In the genomic region with DNA sequence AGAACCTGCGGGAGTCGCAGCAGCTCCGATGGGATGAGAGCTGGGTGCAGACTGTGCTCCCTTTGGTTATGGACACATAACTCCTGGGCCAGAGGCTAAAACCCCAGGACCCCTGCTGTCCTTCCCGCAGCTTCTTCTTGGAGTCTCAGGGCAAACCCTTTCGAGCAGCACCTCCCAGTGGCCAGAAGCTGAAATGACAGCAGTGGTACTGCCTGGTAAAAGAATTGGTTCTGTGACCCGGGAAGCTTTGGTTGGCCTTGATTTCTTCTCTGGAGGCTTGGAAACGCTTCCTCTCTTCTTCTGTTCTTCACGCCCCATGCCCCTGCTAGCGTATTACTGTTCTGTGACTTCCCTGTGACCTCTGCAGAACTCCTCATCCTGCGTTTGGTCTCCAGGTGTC, we compare ENCODE assay signal across 8 cellular contexts. TPM values are rescaled to one million over a fixed set of nuclear protein-coding genes. Genes with fewer than 3 reads are reported as not detected.
A peak's percentile ranks its signal among the peaks of the same experiment; 100 is the strongest.
DNase-seq lines count a peak whose midpoint lies in the region; ATAC-seq and TF ChIP-seq lines count a peak whose summit lies in the region.
"Not testable (repeated sequence)": the region's sequence is repeated elsewhere in the genome, so short reads cannot be mapped to it uniquely, and the experiment has no call there.

No MANE protein-coding gene starts in this region.

- H3K9me3 Mint-ChIP-seq in activated CD8-positive, alpha-beta T cell treated with anti-CD3 and anti-CD28 coated beads for 36 hours; osteocyte (ENCODE audit: unreplicated experiment); stimulated activated naive CD8-positive, alpha-beta T cell treated with anti-CD3 and anti-CD28 coated beads, Interleukin-15, amount 100 ng/mL, for 72 hours: not testable (repeated sequence)

- CTCF ChIA-PET in PC-3 (lab: Charles Lee): not testable (repeated sequence)
- CTCF ChIA-PET in activated CD8-positive, alpha-beta T cell treated with anti-CD3 and anti-CD28 coated beads for 36 hours (lab: Charles Lee): interaction anchor here (0.7 to 3.3 kb wide), 4 partner anchors 11 to 50 kb away, joined by 3 to 29 read pairs (median 5); a partner anchor contains a TSS
- CTCF ChIA-PET in mammary epithelial cell (lab: Charles Lee; ENCODE audit: low non-redundant PET): interaction anchor here (0.6 to 0.7 kb wide), 2 partner anchors 13 to 123 kb away, joined by 3 to 18 read pairs; no protein-coding TSS in a partner anchor

- TF ChIP-seq CTCF in PC-3 (conservative IDR thresholded peaks at IDR 0.05; ENCODE audit: low read depth, low read length) (peak; percentile 44), mammary epithelial cell (conservative IDR thresholded peaks at IDR 0.05 in 1 of 2, IDR thresholded peaks at IDR 0.05 in 1 of 2; ENCODE audit: extremely low read depth in 1 of 2, insufficient read depth in 1 of 2, low read depth in 1 of 2, low read length in 2 of 2) (peak; percentile 56 to 61), heart right ventricle (IDR thresholded peaks at IDR 0.05) (peak; percentile 27 to 68 (median 60)), osteocyte (IDR thresholded peaks at IDR 0.05) (peak; percentile 63)
- TF ChIP-seq CTCF in activated CD8-positive, alpha-beta T cell treated with anti-CD3 and anti-CD28 coated beads for 36 hours (IDR thresholded peaks at IDR 0.05): peak; percentile 68

- H3K9me3 ChIP-seq in PC-3 (ENCODE audit: low read length); mammary epithelial cell (replicated peaks; ENCODE audit: insufficient read depth, low read length); heart right ventricle: not testable (repeated sequence)

- not testable (repeated sequence) for H3K4me1 Mint-ChIP-seq in activated CD8-positive, alpha-beta T cell treated with anti-CD3 and anti-CD28 coated beads for 36 hours (ENCODE audit: low read depth); osteocyte (ENCODE audit: unreplicated experiment); stimulated activated naive CD8-positive, alpha-beta T cell treated with anti-CD3 and anti-CD28 coated beads, Interleukin-15, amount 100 ng/mL, for 72 hours

- 51% methylated on average over 6 of the region's 10 CpGs for WGBS in mammary epithelial cell (ENCODE audit: low coverage, missing lambda C conversion rate)
- WGBS in heart right ventricle, 2 donors: 64 to 66% methylated on average over 10 of the region's 10 CpGs

- DNase-seq in Caki2 (ENCODE audit: low read depth) (peak; percentile 27), PC-3 (peak; percentile 58), mammary epithelial cell (peak; percentile 12), heart right ventricle (peak; percentile 26 to 39)
- DNase-seq in Jurkat, Clone E6-1 (ENCODE audit: low read depth, low spot score): peak; percentile 70
- peak; percentile 75 for DNase-seq in activated CD8-positive, alpha-beta T cell treated with anti-CD3 and anti-CD28 coated beads for 36 hours
- not testable (repeated sequence) for DNase-seq in osteocyte (ENCODE audit: extremely low spot score, unreplicated experiment)
- DNase-seq in stimulated activated naive CD8-positive, alpha-beta T cell treated with anti-CD3 and anti-CD28 coated beads, Interleukin-15, amount 100 ng/mL, for 72 hours: peak; percentile 50 to 55

- POLR2A ChIA-PET in PC-3 (lab: Charles Lee; ENCODE audit: unreplicated experiment): not testable (repeated sequence)
- POLR2A ChIA-PET in activated CD8-positive, alpha-beta T cell treated with anti-CD3 and anti-CD28 coated beads for 36 hours (lab: Charles Lee): interaction anchor here (1.4 kb wide), 1 partner anchor 12 kb away, joined by 3 read pairs; no protein-coding TSS in a partner anchor

- not testable (repeated sequence) for H3F3A ChIP-seq in PC-3 (ENCODE audit: low read length, unreplicated experiment)

- not testable (repeated sequence) for H3K27me3 Mint-ChIP-seq in activated CD8-positive, alpha-beta T cell treated with anti-CD3 and anti-CD28 coated beads for 36 hours; osteocyte (ENCODE audit: unreplicated experiment); stimulated activated naive CD8-positive, alpha-beta T cell treated with anti-CD3 and anti-CD28 coated beads, Interleukin-15, amount 100 ng/mL, for 72 hours

- H3K4me2 ChIP-seq in PC-3 (ENCODE audit: low read length); mammary epithelial cell (ENCODE audit: insufficient read depth, low read depth, low read length): not testable (repeated sequence)

- not testable (repeated sequence) for H3K27ac Mint-ChIP-seq in activated CD8-positive, alpha-beta T cell treated with anti-CD3 and anti-CD28 coated beads for 36 hours; osteocyte (ENCODE audit: unreplicated experiment); stimulated activated naive CD8-positive, alpha-beta T cell treated with anti-CD3 and anti-CD28 coated beads, Interleukin-15, amount 100 ng/mL, for 72 hours

- not testable (repeated sequence) for H4K20me1 ChIP-seq in PC-3 (ENCODE audit: low read length); mammary epithelial cell (ENCODE audit: insufficient read depth, low read length)

- not testable (repeated sequence) for H3K27me3 ChIP-seq in PC-3 (ENCODE audit: low read length); mammary epithelial cell (ENCODE audit: insufficient read depth, low read length); heart right ventricle

- H3K36me3 Mint-ChIP-seq in activated CD8-positive, alpha-beta T cell treated with anti-CD3 and anti-CD28 coated beads for 36 hours (ENCODE audit: low read depth): peaks cover 22% of the 10 kb centered on the region
- peaks cover 21% of the 10 kb centered on the region for H3K36me3 Mint-ChIP-seq in osteocyte (ENCODE audit: unreplicated experiment)

- not testable (repeated sequence) for H3K9ac ChIP-seq in PC-3 (ENCODE audit: low read length); mammary epithelial cell (ENCODE audit: insufficient read depth, low read length)

- not testable (repeated sequence) for H3K4me3 Mint-ChIP-seq in activated CD8-positive, alpha-beta T cell treated with anti-CD3 and anti-CD28 coated beads for 36 hours; osteocyte (ENCODE audit: unreplicated experiment); stimulated activated naive CD8-positive, alpha-beta T cell treated with anti-CD3 and anti-CD28 coated beads, Interleukin-15, amount 100 ng/mL, for 72 hours

- ATAC-seq in PC-3; activated CD8-positive, alpha-beta T cell treated with anti-CD3 and anti-CD28 coated beads for 36 hours; heart right ventricle; stimulated activated naive CD8-positive, alpha-beta T cell treated with anti-CD3 and anti-CD28 coated beads, Interleukin-15, amount 100 ng/mL, for 72 hours: not testable (repeated sequence)

- H2AFZ ChIP-seq in PC-3 (ENCODE audit: low read length); mammary epithelial cell (ENCODE audit: low read depth, low read length): not testable (repeated sequence)

- intact Hi-C loops in PC-3 (cut with micrococcal nuclease); activated CD8-positive, alpha-beta T cell treated with anti-CD3 and anti-CD28 coated beads for 36 hours (cut with micrococcal nuclease); heart right ventricle (cut with DNase I): not testable (repeated sequence)
- intact Hi-C loops in mammary epithelial cell (cut with micrococcal nuclease): loop anchor here (2.0 kb wide), 2 partner anchors 28 to 128 kb away; no protein-coding TSS in a partner anchor

- not testable (repeated sequence) for H3K4me3 ChIP-seq in Jurkat, Clone E6-1 (ENCODE audit: low read length); PC-3 (ENCODE audit: low read length); mammary epithelial cell (replicated peaks in 1 of 3; ENCODE audit: insufficient read depth in 1 of 3, low read depth in 2 of 3, low read length in 3 of 3); heart right ventricle

- H3K79me2 ChIP-seq in PC-3 (ENCODE audit: low read length); mammary epithelial cell (ENCODE audit: insufficient read depth, low read length): not testable (repeated sequence)

- in situ Hi-C loops in Caki2 (cut with HindIII; ENCODE audit: low pct_unique_long_range_greater_than_20kb, low sequenced_read_pairs); mammary epithelial cell (cut with MboI; ENCODE audit: low sequenced_read_pairs in 2 of 2): not testable (repeated sequence)

- not testable (repeated sequence) for H3K4me1 ChIP-seq in PC-3 (ENCODE audit: insufficient read depth, low read length); mammary epithelial cell (ENCODE audit: insufficient read depth, low read length); heart right ventricle

- not testable (repeated sequence) for H3K9me2 ChIP-seq in PC-3 (replicated peaks; ENCODE audit: low read length)

- H3K27ac ChIP-seq in PC-3 (ENCODE audit: low read length); mammary epithelial cell (ENCODE audit: insufficient read depth, low read depth, low read length); heart right ventricle: not testable (repeated sequence)

- not testable (repeated sequence) for BruUV-seq in PC-3 (replicated peaks; lab: Mats Ljungman, UMichigan); mammary epithelial cell (replicated peaks; lab: Mats Ljungman, UMichigan)

- dilution Hi-C loops in mammary epithelial cell (cut with HindIII; ENCODE audit: low sequenced_read_pairs): not testable (repeated sequence)

- H3K36me3 ChIP-seq in PC-3 (ENCODE audit: low read depth, low read length); mammary epithelial cell (ENCODE audit: insufficient read depth, low read length): not testable (repeated sequence)
- peaks cover 0 to 87% (median 5%) of the 10 kb centered on the region in 9 donors for H3K36me3 ChIP-seq in heart right ventricle

RNA-seq across cellular contexts. Expression of a gene that starts 12.8 kb away (rescaled TPM):
- total RNA-seq in Caki2 (2014; rRNA removed; shearing (Covaris generic); ENCODE audit: low replicate concordance): 26.2 and 28.2 TPM in 2 replicates
- polyA plus RNA-seq in Jurkat, Clone E6-1 (2012; ENCODE audit: insufficient read depth, insufficient read length): 32.1 TPM
- total RNA-seq in PC-3 (2014; rRNA removed) (23.7 and 25.8 TPM in 2 replicates), mammary epithelial cell (10 to 100 TPM; 11.7 to 19.2 TPM), heart right ventricle (10 to 100 TPM in 1 of 10 donors, 1 to 10 TPM in 9; 3.9 to 10.3 (median 6.3) TPM), osteocyte (9.3 and 9.9 TPM in 2 replicates)
- 10 to 100 TPM; 19.7 to 20.5 TPM for total RNA-seq in activated CD8-positive, alpha-beta T cell treated with anti-CD3 and anti-CD28 coated beads for 36 hours
- polyA plus RNA-seq in mammary epithelial cell (16.5 TPM), heart right ventricle (1 to 10 TPM; 2.6 to 9.2 TPM)
- polyA minus RNA-seq in mammary epithelial cell: 11.7 TPM

RNA-seq across cellular contexts. Expression of a gene that starts 13.2 kb away (rescaled TPM):
- 39.2 and 40.2 TPM in 2 replicates for total RNA-seq in Caki2 (2014; rRNA removed; shearing (Covaris generic); ENCODE audit: low replicate concordance)
- polyA plus RNA-seq in Jurkat, Clone E6-1 (2012; ENCODE audit: insufficient read depth, insufficient read length): 23.5 TPM
- total RNA-seq in PC-3 (2014; rRNA removed) (22.9 and 29.7 TPM in 2 replicates), mammary epithelial cell (10 to 100 TPM; 24.3 to 29.5 TPM), heart right ventricle (10 to 100 TPM in 2 of 10 donors, 1 to 10 TPM in 8; 4.9 to 13.7 (median 7.9) TPM), osteocyte (31.6 and 36.5 TPM in 2 replicates)
- 10 to 100 TPM; 16.8 to 17.2 TPM for total RNA-seq in activated CD8-positive, alpha-beta T cell treated with anti-CD3 and anti-CD28 coated beads for 36 hours
- polyA plus RNA-seq in mammary epithelial cell (29.5 TPM), heart right ventricle (10 to 100 TPM in 1 of 2 donors, 1 to 10 TPM in 1; 8.6 to 12.2 TPM)
- polyA minus RNA-seq in mammary epithelial cell: 70.1 TPM

RNA-seq across cellular contexts. Expression of a gene that starts 19.0 kb away (rescaled TPM):
- total RNA-seq in Caki2 (2014; rRNA removed; shearing (Covaris generic); ENCODE audit: low replicate concordance): not detected in 2 replicates
- polyA plus RNA-seq in Jurkat, Clone E6-1 (2012; ENCODE audit: insufficient read depth, insufficient read length): not detected
- total RNA-seq in PC-3 (2014; rRNA removed) (not detected in 2 replicates), mammary epithelial cell (not detected), heart right ventricle (10 to 100 TPM in 4 of 10 donors, 1 to 10 TPM in 6; 1.1 to 44.9 (median 6.2) TPM), osteocyte (not detected in 2 replicates)
- not detected for total RNA-seq in activated CD8-positive, alpha-beta T cell treated with anti-CD3 and anti-CD28 coated beads for 36 hours
- polyA plus RNA-seq in mammary epithelial cell (not detected), heart right ventricle (1 to 10 TPM in 1 of 2 donors, under 1 TPM in 1; 0.28 to 4.0 TPM)
- polyA minus RNA-seq in mammary epithelial cell: not detected

RNA-seq across cellular contexts. Expression of a gene that starts 51.1 kb away (rescaled TPM):
- 51.4 and 197 TPM in 2 replicates for total RNA-seq in Caki2 (2014; rRNA removed; shearing (Covaris generic); ENCODE audit: low replicate concordance)
- 16.8 TPM for polyA plus RNA-seq in Jurkat, Clone E6-1 (2012; ENCODE audit: insufficient read depth, insufficient read length)
- total RNA-seq in PC-3 (2014; rRNA removed) (26.2 and 42.9 TPM in 2 replicates), mammary epithelial cell (10 to 100 TPM; 10.3 to 16.8 TPM), heart right ventricle (10 to 100 TPM in 1 of 10 donors, 1 to 10 TPM in 9; 4.7 to 11.0 (median 6.1) TPM), osteocyte (16.8 and 19.9 TPM in 2 replicates)
- 10 to 100 TPM; 10.1 to 11.3 TPM for total RNA-seq in activated CD8-positive, alpha-beta T cell treated with anti-CD3 and anti-CD28 coated beads for 36 hours
- polyA plus RNA-seq in mammary epithelial cell (7.6 TPM), heart right ventricle (1 to 10 TPM; 7.3 to 7.5 TPM)
- polyA minus RNA-seq in mammary epithelial cell: 2.0 TPM
